ENCODE assay signal across 8 cellular contexts in the genomic region with DNA sequence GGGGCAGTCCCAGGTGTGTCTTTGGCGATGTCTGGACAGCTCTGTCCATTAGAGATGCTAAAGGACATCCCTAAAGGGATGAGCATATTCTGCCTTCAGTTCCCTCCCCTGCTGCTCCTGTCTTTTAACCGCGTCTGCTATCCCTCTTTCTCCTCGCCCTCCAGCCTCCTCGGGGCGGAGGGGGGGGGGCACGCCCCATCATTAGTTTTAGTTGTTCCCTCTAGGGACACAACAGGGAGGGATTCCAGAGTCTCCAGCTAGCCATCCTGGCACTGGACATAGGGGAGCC. TPM values are rescaled to one million over a fixed set of nuclear protein-coding genes. Genes with fewer than 3 reads are reported as not detected.
DNase-seq lines count a peak whose midpoint lies in the region; ATAC-seq and TF ChIP-seq lines count a peak whose summit lies in the region.

No MANE protein-coding gene starts in this region.

- BruUV-seq in MCF 10A (replicated peaks; lab: Mats Ljungman, UMichigan), result no TSS peak

- H3K9me3 ChIP-seq in cardiac muscle cell (ENCODE audit: low read depth) (no peaks in the 10 kb centered on the region), vagina (no peaks in the 10 kb centered on the region)

- CTCF ChIA-PET in MCF 10A (lab: Yijun Ruan, JAX), result interaction anchor here (0.6 to 1.6 kb wide), 11 partner anchors 8 to 942 kb away, joined by 3 to 10 read pairs (median 4); no protein-coding TSS in a partner anchor

- H3K4me3 ChIP-seq in cardiac muscle cell (peak overlapping the region; percentile 88), vagina (peak overlapping the region; percentile 44 to 65)

- H3K27me3 Mint-ChIP-seq in MCF 10A (ENCODE audit: insufficient read depth, unreplicated experiment) (peaks cover 28% of the 10 kb centered on the region), mesothelial cell of epicardium (ENCODE audit: low read depth) (no peaks in the 10 kb centered on the region)

- H3K36me3 ChIP-seq in cardiac muscle cell (peaks cover 15% of the 10 kb centered on the region), vagina (peaks cover 0 to 6% of the 10 kb centered on the region in 2 donors)

- intact Hi-C loops in Right ventricle myocardium inferior (cut with DNase I), result loop anchor here (10.0 kb wide), 1 partner anchor 644 kb away; a partner anchor contains a TSS
- intact Hi-C loops in MCF 10A (cut with micrococcal nuclease), result no loop called here
- intact Hi-C loops in vagina (cut with DNase I), result no loop called here

- peaks cover 15% of the 10 kb centered on the region for H3K36me3 Mint-ChIP-seq in MCF 10A (ENCODE audit: insufficient read depth, unreplicated experiment)
- H3K36me3 Mint-ChIP-seq in mesothelial cell of epicardium, result peaks cover 6% of the 10 kb centered on the region

- H3K4me3 Mint-ChIP-seq in MCF 10A (ENCODE audit: unreplicated experiment) (peak overlapping the region; percentile 82), mesothelial cell of epicardium (peak overlapping the region; percentile 94)

- H3K9me3 Mint-ChIP-seq in MCF 10A (ENCODE audit: unreplicated experiment) (no peaks in the 10 kb centered on the region), mesothelial cell of epicardium (peaks cover 11% of the 10 kb centered on the region)

- ATAC-seq in Right ventricle myocardium inferior, result no peak
- no peak for ATAC-seq in GM18909 (IDR thresholded peaks at IDR 0.05; ENCODE audit: poor library complexity, unreplicated experiment)
- no peak for ATAC-seq in omental fat pad (ENCODE audit: low FRiP score)

- TF ChIP-seq CTCF in cardiac muscle cell (IDR thresholded peaks at IDR 0.05; ENCODE audit: low read depth, low read length) (no peak), MCF 10A (IDR thresholded peaks at IDR 0.05; ENCODE audit: unreplicated experiment) (no peak), mesothelial cell of epicardium (IDR thresholded peaks at IDR 0.05; ENCODE audit: unreplicated experiment) (no peak), vagina (IDR thresholded peaks at IDR 0.05) (no peak), omental fat pad (IDR thresholded peaks at IDR 0.05) (no peak)

- POLR2A ChIA-PET in MCF 10A (lab: Yijun Ruan, JAX), result interaction anchor here (0.7 to 0.9 kb wide), 5 partner anchors 11 to 616 kb away, joined by 3 to 5 read pairs (median 3); no protein-coding TSS in a partner anchor

- DNase-seq in cardiac muscle cell (ENCODE audit: low read depth in 1 of 2, low spot score in 1 of 2) (no peak), Right ventricle myocardium inferior (ENCODE audit: missing footprints) (no peak), MCF 10A (ENCODE audit: unreplicated experiment) (no peak), mesothelial cell of epicardium (ENCODE audit: low spot score in 2 of 2, unreplicated experiment in 2 of 2) (no peak), vagina (ENCODE audit: extremely low spot score in 2 of 2) (no peak), omental fat pad (ENCODE audit: low spot score) (no peak), KG1 (lab: John Stamatoyannopoulos, UW) (no peak)

- H3K27ac Mint-ChIP-seq in MCF 10A (ENCODE audit: low read depth, unreplicated experiment), result peak overlapping the region; percentile 84
- peak overlapping the region; percentile 88 for H3K27ac Mint-ChIP-seq in mesothelial cell of epicardium

- H3K27ac ChIP-seq in cardiac muscle cell (peak overlapping the region; percentile 47), vagina (peak overlapping the region; percentile 90)

- no peak for TF ChIP-seq POLR2A in vagina (IDR thresholded peaks at IDR 0.05)

- H3K27me3 ChIP-seq in cardiac muscle cell (no peaks in the 10 kb centered on the region), vagina (no peaks in the 10 kb centered on the region)

- H3K4me1 Mint-ChIP-seq in MCF 10A (ENCODE audit: insufficient read depth, unreplicated experiment) (peaks cover 5% of the 10 kb centered on the region), mesothelial cell of epicardium (peaks cover 8% of the 10 kb centered on the region)

- H3K4me1 ChIP-seq in cardiac muscle cell (ENCODE audit: low read depth), result no peaks in the 10 kb centered on the region
- no peaks in the 10 kb centered on the region for H3K4me1 ChIP-seq in vagina

RNA-seq across cellular contexts. Expression of a gene that starts 1.1 kb away (rescaled TPM):
- total RNA-seq in cardiac muscle cell (14.2 and 15.4 TPM in 2 replicates), Right ventricle myocardium inferior (14.6 TPM), MCF 10A (2022) (27.1 and 27.6 TPM in 2 replicates), mesothelial cell of epicardium (22.9 to 23.2 TPM (median 23.0 TPM) in 3 replicates), vagina (25.5 TPM), omental fat pad (10 to 100 TPM; 17.0 to 36.0 (median 31.2) TPM)
- polyA plus RNA-seq in cardiac muscle cell, result 11.7 and 16.4 TPM in 2 replicates
